Comparison of ENCODE assay signal across 11 cellular contexts in the genomic region with DNA sequence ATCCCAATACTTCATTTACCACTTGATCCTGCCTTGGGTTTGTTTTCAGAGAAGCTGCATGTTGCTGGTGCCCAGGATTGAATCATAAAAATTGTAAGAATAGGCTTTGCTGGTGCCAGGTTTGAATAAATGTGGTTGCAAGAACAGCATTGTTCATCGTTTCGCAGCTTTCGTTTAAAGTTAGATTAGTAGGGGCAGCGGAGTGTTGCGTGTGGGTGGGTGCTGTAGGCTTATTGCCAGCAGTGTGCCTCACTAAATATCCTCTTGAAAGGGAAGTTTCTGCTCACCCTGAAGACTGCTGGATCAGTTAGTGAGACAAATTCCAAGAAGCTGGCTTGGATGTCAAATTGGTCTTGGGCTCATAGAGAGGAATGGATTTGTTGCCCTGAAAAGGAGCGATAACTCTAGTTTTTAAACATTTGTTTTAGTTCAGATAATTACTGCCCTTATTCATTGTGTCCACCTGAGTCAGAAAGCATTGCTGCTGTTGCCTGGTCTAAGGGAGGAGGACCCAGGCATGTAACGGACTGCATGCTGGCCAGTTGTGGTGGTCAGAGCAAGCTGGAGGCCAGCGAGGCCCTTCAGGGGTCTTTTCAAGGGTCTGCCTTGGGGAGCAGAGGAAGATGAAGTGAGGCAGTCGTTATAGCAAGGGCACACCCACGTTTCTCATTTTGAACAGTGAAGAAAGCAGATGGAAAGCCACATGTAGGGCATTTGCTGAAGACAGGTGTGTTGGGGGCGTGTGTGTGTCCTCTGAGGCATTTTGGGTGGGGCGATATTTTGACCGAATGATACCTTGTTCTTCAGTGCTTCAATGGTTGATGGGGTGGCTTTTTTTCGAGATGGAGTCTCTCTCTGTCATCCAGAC. TPM values are rescaled to one million over a fixed set of nuclear protein-coding genes. Genes with fewer than 3 reads are reported as not detected.
A peak's percentile ranks its signal among the peaks of the same experiment; 100 is the strongest.
DNase-seq lines count a peak whose midpoint lies in the region; ATAC-seq and TF ChIP-seq lines count a peak whose summit lies in the region.
"Had no signal": no experiment of that assay in that cellular context is flagged by ENCODE, and none has a peak within 500 bp of the region (broad histone marks: within the 10 kb centered on the region; RNA-seq: fewer than 3 reads in every experiment).

No MANE protein-coding gene starts in this region.

- intact Hi-C loops in naive thymus-derived CD4-positive, alpha-beta T cell (cut with micrococcal nuclease): no loop called here

- H3K4me2 ChIP-seq in BLaER1: peak overlapping the region; percentile 95

- H3K27me3 Mint-ChIP-seq in naive thymus-derived CD4-positive, alpha-beta T cell: no peaks in the 10 kb centered on the region

- H3K27ac ChIP-seq in BLaER1 (peak overlapping the region; percentile 44; the same call in 1 of the 2 replicates), HEK293 (ENCODE audit: extremely low read depth, low read depth, low read length) (peak overlapping the region; percentile 36)
- no peak overlapping the region for H3K27ac ChIP-seq in naive thymus-derived CD4-positive, alpha-beta T cell (ENCODE audit: low read depth, low read length)
- H3K27ac ChIP-seq: gastrocnemius medialis had no signal

- DNase-seq in adipocyte (ENCODE audit: low read depth) (peak; percentile 14), Kasumi-1 (lab: John Stamatoyannopoulos, UW) (no peak), islet precursor cell (no peak), NCI-H82 treated with DMSO at 0.1 percent for 48 hours (lab: John Stamatoyannopoulos, UW; ENCODE audit: unreplicated experiment) (no peak)
- no peak for DNase-seq in naive thymus-derived CD4-positive, alpha-beta T cell
- DNase-seq: gastrocnemius medialis, NCI-H1694 treated with DMSO at 0.1 percent for 48 hours, T-helper 1 cell had no signal

- CTCF ChIA-PET in HEK293 (lab: Yijun Ruan, JAX): interaction anchor here (1.0 to 3.2 kb wide), 2 partner anchors 38 to 82 kb away, joined by 4 to 15 read pairs; a partner anchor contains a TSS
- CTCF ChIA-PET in naive thymus-derived CD4-positive, alpha-beta T cell (lab: Charles Lee): interaction anchor here (0.7 to 0.9 kb wide), 2 partner anchors 37 to 1397 kb away, joined by 3 read pairs; no protein-coding TSS in a partner anchor

- H3K27me3 ChIP-seq in BLaER1: no peaks in the 10 kb centered on the region
- no peaks in the 10 kb centered on the region for H3K27me3 ChIP-seq in adipocyte (replicated peaks; ENCODE audit: control insufficient read depth, insufficient read depth, low read length)
- H3K27me3 ChIP-seq in naive thymus-derived CD4-positive, alpha-beta T cell (ENCODE audit: control insufficient read depth in 2 of 2, insufficient read depth in 2 of 2, low read length in 2 of 2): no peaks in the 10 kb centered on the region
- H3K27me3 ChIP-seq: gastrocnemius medialis had no signal

- peaks cover 0 to 2% (median 0%) of the 10 kb centered on the region in 11 donors for H3K9me3 Mint-ChIP-seq in naive thymus-derived CD4-positive, alpha-beta T cell

- H3K36me3 ChIP-seq in BLaER1 (peaks cover 76% of the 10 kb centered on the region), HEK293 (ENCODE audit: control insufficient read depth in 2 of 2, insufficient read depth in 1 of 2, low read length in 2 of 2) (peaks cover 16 to 44% of the 10 kb centered on the region in 2 experiments; a peak in 2 of 3 replicates), adipocyte (ENCODE audit: control insufficient read depth, insufficient read depth, low read length, severe bottlenecking) (peaks cover 9% of the 10 kb centered on the region)
- H3K36me3 ChIP-seq in naive thymus-derived CD4-positive, alpha-beta T cell (ENCODE audit: control insufficient read depth in 2 of 3, insufficient read depth in 3 of 3, low read length in 3 of 3): peaks cover 0 to 16% (median 0%) of the 10 kb centered on the region in 3 experiments
- H3K36me3 ChIP-seq: gastrocnemius medialis had no signal

- peaks cover 0 to 7% (median 4%) of the 10 kb centered on the region in 5 donors for H3K36me3 Mint-ChIP-seq in naive thymus-derived CD4-positive, alpha-beta T cell

- POLR2A ChIA-PET in HEK293 (lab: Yijun Ruan, JAX): interaction anchor here (0.8 kb wide), 1 partner anchor 9 kb away, joined by 4 read pairs; no protein-coding TSS in a partner anchor
- POLR2A ChIA-PET in naive thymus-derived CD4-positive, alpha-beta T cell (lab: Charles Lee): interaction anchor here (1.0 to 1.2 kb wide), 2 partner anchors 11 to 32 kb away, joined by 3 to 4 read pairs; no protein-coding TSS in a partner anchor

- no peak for TF ChIP-seq CTCF in HEK293 (tag by site-specific recombination; IDR thresholded peaks at IDR 0.05)

- no peaks in the 10 kb centered on the region for H3K9me3 ChIP-seq in BLaER1
- H3K9me3 ChIP-seq in HEK293 (ENCODE audit: control insufficient read depth, insufficient read depth, low read depth, low read length): no peaks in the 10 kb centered on the region
- H3K9me3 ChIP-seq in adipocyte (ENCODE audit: control insufficient read depth, low read length): no peaks in the 10 kb centered on the region
- no peaks in the 10 kb centered on the region for H3K9me3 ChIP-seq in naive thymus-derived CD4-positive, alpha-beta T cell (ENCODE audit: control insufficient read depth in 2 of 3, low read length in 3 of 3)
- H3K9me3 ChIP-seq: gastrocnemius medialis had no signal

- H3K9ac ChIP-seq in BLaER1 (peak overlapping the region; percentile 42), adipocyte (ENCODE audit: low read length) (no peak overlapping the region)

- H3K4me1 Mint-ChIP-seq in naive thymus-derived CD4-positive, alpha-beta T cell: peaks cover 28 to 80% (median 51%) of the 10 kb centered on the region in 7 donors

- peak overlapping the region in 8 of 9 donors; percentile 26 to 68 (median 45) for H3K27ac Mint-ChIP-seq in naive thymus-derived CD4-positive, alpha-beta T cell

- H3K4me3 ChIP-seq in BLaER1 (no peak overlapping the region), HEK293 (ENCODE audit: low read depth, low read length) (no peak overlapping the region), adipocyte (ENCODE audit: low read length) (no peak overlapping the region)
- no peak overlapping the region for H3K4me3 ChIP-seq in naive thymus-derived CD4-positive, alpha-beta T cell (ENCODE audit: low read length)
- H3K4me3 ChIP-seq: gastrocnemius medialis had no signal

- H4K20me1 ChIP-seq in BLaER1: peaks cover 100% of the 10 kb centered on the region

- H3K4me3 Mint-ChIP-seq in naive thymus-derived CD4-positive, alpha-beta T cell: peak overlapping the region in 8 of 10 donors; percentile 13 to 70 (median 48)

- H3K4me1 ChIP-seq in BLaER1 (peaks cover 99% of the 10 kb centered on the region), HEK293 (ENCODE audit: control insufficient read depth, insufficient read depth, low read length) (peaks cover 20% of the 10 kb centered on the region), adipocyte (ENCODE audit: control insufficient read depth, insufficient read depth, low read length) (peaks cover 14% of the 10 kb centered on the region)
- peaks cover 23% of the 10 kb centered on the region in 2 donors for H3K4me1 ChIP-seq in naive thymus-derived CD4-positive, alpha-beta T cell (ENCODE audit: control insufficient read depth in 2 of 2, insufficient read depth in 2 of 2, low read length in 2 of 2)

- peak; percentile 19 for ATAC-seq in naive thymus-derived CD4-positive, alpha-beta T cell
- ATAC-seq in HG03457 (IDR thresholded peaks at IDR 0.05; ENCODE audit: unreplicated experiment): no peak
- ATAC-seq: gastrocnemius medialis had no signal

TF ChIP-seq in HEK293, 187 proteins besides CTCF, POLR2A, EP300 and RAD21 (continues in another document):
- TF ChIP-seq ZNF530 (tag by site-specific recombination; IDR thresholded peaks at IDR 0.05; ENCODE audit: low read depth) (no peak), ZNF596 (tag by site-specific recombination; IDR thresholded peaks at IDR 0.05) (no peak), ZFHX2 (tag by site-specific recombination; conservative IDR thresholded peaks at IDR 0.05) (peak; percentile 79), ZNF302 (tag by site-specific recombination; IDR thresholded peaks at IDR 0.05; ENCODE audit: low read depth) (no peak)
- TF ChIP-seq, protein P1, sequence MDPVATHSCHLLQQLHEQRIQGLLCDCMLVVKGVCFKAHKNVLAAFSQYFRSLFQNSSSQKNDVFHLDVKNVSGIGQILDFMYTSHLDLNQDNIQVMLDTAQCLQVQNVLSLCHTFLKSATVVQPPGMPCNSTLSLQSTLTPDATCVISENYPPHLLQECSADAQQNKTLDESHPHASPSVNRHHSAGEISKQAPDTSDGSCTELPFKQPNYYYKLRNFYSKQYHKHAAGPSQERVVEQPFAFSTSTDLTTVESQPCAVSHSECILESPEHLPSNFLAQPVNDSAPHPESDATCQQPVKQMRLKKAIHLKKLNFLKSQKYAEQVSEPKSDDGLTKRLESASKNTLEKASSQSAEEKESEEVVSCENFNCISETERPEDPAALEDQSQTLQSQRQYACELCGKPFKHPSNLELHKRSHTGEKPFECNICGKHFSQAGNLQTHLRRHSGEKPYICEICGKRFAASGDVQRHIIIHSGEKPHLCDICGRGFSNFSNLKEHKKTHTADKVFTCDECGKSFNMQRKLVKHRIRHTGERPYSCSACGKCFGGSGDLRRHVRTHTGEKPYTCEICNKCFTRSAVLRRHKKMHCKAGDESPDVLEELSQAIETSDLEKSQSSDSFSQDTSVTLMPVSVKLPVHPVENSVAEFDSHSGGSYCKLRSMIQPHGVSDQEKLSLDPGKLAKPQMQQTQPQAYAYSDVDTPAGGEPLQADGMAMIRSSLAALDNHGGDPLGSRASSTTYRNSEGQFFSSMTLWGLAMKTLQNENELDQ (tag by site-specific recombination; IDR thresholded peaks at IDR 0.05; ENCODE audit: low read depth): no peak

RNA-seq across cellular contexts. Expression of a gene that starts 8.5 kb away (rescaled TPM):
- total RNA-seq in naive thymus-derived CD4-positive, alpha-beta T cell: 100 to 1,000 TPM; 346 to 515 (median 368) TPM
- 10 to 100 TPM; 91.0 to 99.9 TPM for polyA plus RNA-seq in naive thymus-derived CD4-positive, alpha-beta T cell

RNA-seq across cellular contexts. Expression of a gene that starts 37.3 kb away (rescaled TPM):
- total RNA-seq in naive thymus-derived CD4-positive, alpha-beta T cell: 100 to 1,000 TPM; 148 to 272 (median 194) TPM
- polyA plus RNA-seq in naive thymus-derived CD4-positive, alpha-beta T cell: 100 to 1,000 TPM; 216 to 375 TPM

RNA-seq across cellular contexts. Expression of a gene that starts 38.6 kb away (rescaled TPM):
- total RNA-seq in naive thymus-derived CD4-positive, alpha-beta T cell: 10 to 100 TPM; 36.1 to 63.4 (median 54.9) TPM
- polyA plus RNA-seq in naive thymus-derived CD4-positive, alpha-beta T cell: 10 to 100 TPM; 38.0 to 41.8 TPM

RNA-seq across cellular contexts. Expression of a gene that starts 55.3 kb away (rescaled TPM):
- 100 to 1,000 TPM; 238 to 340 (median 269) TPM for total RNA-seq in naive thymus-derived CD4-positive, alpha-beta T cell
- 100 to 1,000 TPM in 1 of 2 donors, 10 to 100 TPM in 1; 49.1 to 111 TPM for polyA plus RNA-seq in naive thymus-derived CD4-positive, alpha-beta T cell
